Comparison of ENCODE assay signal across 8 cellular contexts in the genomic region with DNA sequence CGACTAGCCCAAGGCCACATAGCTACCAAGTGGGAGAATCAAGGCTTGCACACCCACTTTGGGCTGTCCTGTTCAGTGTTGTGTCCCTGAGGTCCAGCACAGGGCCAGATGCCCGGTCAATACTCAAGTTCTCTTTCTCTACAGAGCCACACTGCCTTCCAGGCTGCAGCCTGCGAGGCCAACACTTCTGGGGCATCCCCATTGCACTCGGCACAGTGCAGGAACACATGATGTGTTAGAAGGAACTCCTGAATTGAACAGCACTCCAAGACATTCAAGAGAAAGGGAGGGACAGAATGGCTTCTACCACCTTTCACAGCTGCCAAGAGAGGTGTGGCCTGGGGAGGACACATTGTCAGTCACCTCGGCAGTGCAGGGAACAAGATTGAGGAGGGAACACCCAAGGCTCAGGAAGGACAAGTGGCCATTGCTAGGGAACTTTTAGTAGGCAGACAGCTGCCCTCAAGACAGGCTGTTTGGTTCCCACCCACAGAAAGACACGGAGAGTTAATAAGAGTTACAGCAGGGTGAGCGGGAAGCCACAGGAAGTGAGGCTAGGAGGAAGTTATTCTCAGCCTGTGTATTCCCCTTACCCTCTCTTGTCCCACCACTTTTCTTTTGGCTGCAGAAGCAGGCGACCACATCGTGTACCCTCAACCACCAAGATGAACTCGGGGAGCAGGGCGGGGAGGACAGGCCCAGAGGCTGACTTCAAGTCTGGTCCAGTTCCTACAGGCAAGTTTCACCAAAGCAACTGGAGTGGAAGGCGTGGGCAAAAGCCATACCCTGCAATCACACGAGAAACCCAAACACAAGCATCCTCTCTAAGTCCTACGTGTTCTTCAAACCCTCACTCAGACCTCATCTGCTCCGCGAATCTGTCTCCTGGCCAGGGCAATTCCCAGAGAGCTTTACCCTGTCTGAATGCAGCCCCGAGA.
DNase-seq lines count a peak whose midpoint lies in the region; ATAC-seq, FAIRE-seq and TF ChIP-seq lines count a peak whose summit lies in the region.

No MANE protein-coding gene starts in this region.

- no peak for TF ChIP-seq POLR2A in GM12891 (IDR thresholded peaks at IDR 0.05; ENCODE audit: low read depth, low read length)

- DNase-seq in GM12891 (ENCODE audit: insufficient read length, low spot score) (no peak), NOMO-1 treated with DMSO at 0.1 percent for 48 hours (lab: John Stamatoyannopoulos, UW; ENCODE audit: unreplicated experiment) (peak; percentile 58), left colon (no peak), NCI-H446 (lab: John Stamatoyannopoulos, UW) (no peak), SK-N-DZ (ENCODE audit: low spot score) (no peak), BE2C (no peak), posterior vena cava (ENCODE audit: low spot score) (no peak)

- ATAC-seq in GM21423 (IDR thresholded peaks at IDR 0.05; ENCODE audit: unreplicated experiment): peak; percentile 81
- ATAC-seq in left colon: peak; percentile 26

- H3K4me3 ChIP-seq in BE2C (ENCODE audit: low read depth, low read length): no peak overlapping the region

- intact Hi-C loops in left colon (cut with DNase I, micrococcal nuclease): no loop called here
- intact Hi-C loops in posterior vena cava (cut with DNase I): no loop called here

- no peaks in the 10 kb centered on the region for H3K36me3 ChIP-seq in BE2C

- peak; percentile 93 for FAIRE-seq in GM12891 (lab: Jason Lieb, UNC)

- no peaks in the 10 kb centered on the region for H3K9me3 ChIP-seq in BE2C

- H3K4me1 ChIP-seq in BE2C: no peaks in the 10 kb centered on the region

- no peaks in the 10 kb centered on the region for H3K27me3 ChIP-seq in BE2C

- no peak for TF ChIP-seq CTCF in BE2C (IDR thresholded peaks at IDR 0.05; ENCODE audit: low read depth, low read length)

TF ChIP-seq in GM12891, 5 proteins besides CTCF, POLR2A, EP300 and RAD21:
- TF ChIP-seq SPI1 (IDR thresholded peaks at IDR 0.05; ENCODE audit: low read depth, low read length) (peak; percentile 14; the same call in 1 of the 2 replicates), POU2F2 (IDR thresholded peaks at IDR 0.05; ENCODE audit: low read depth, low read length) (no peak), PAX5 (IDR thresholded peaks at IDR 0.05; ENCODE audit: insufficient read depth, low read length, severe bottlenecking) (no peak), TAF1 (IDR thresholded peaks at IDR 0.05; ENCODE audit: low read depth, low read length) (no peak), POLR2AphosphoS5 (IDR thresholded peaks at IDR 0.05; ENCODE audit: low read depth, low read length) (no peak)
